24 cellular contexts compared by ENCODE assay signal in the genomic region with DNA sequence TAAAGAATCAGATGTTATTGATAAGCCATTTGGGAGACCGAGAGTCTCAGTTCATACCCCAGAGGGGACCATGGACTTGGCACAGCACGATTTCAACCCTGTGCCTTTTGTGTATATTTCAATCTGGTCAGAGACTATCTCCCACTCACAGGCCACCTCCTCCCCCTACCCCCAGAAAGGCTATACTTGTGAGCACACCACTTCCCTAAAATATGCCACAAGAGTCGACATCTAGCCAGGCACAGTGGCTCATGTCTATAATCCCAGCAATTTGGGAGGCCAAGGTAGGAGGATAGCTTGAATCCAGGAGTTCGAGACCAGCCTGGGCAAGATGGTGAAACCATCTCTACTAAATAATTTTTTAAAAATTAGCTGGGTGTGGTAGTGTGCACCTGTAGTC. TPM values are rescaled to one million over a fixed set of nuclear protein-coding genes. Genes with fewer than 3 reads are reported as not detected.
"Had no signal": no experiment of that assay in that cellular context is flagged by ENCODE, and none has a peak within 500 bp of the region (broad histone marks: within the 10 kb centered on the region; RNA-seq: fewer than 3 reads in every experiment).

No MANE protein-coding gene starts in this region.

- H3K27ac ChIP-seq: RWPE1 had no signal

- H3K9me3 ChIP-seq: MG63, SK-N-SH had no signal

- H3K4me3 ChIP-seq: MG63 had no signal

- H3K27me3 ChIP-seq: MG63 had no signal

- DNase-seq: Karpas-422, KG1, MG63, NCI-H1092 treated with DMSO at 0.1 percent for 48 hours, NCI-H1436, NCI-H187, NCI-H2029, NCI-H2081 treated with DMSO at 0.1 percent for 48 hours, NCI-H2171, NCI-H226, NCI-H446, NCI-H510A, NCI-H524 treated with DMSO at 0.1 percent for 48 hours, NCI-H69, NCI-H774, PC-3, SHP77, SK-N-SH, SW 1271, T-cell had no signal

- ATAC-seq: Panc1, PC-3, T-cell had no signal

- H3K36me3 ChIP-seq: MG63 had no signal

RNA-seq across cellular contexts. Expression of gene TCF15, which starts 13.6 kb away (rescaled TPM):
- total RNA-seq: HT1080, SK-MEL-5, T-cell had no signal

RNA-seq across cellular contexts. Expression of gene SCRT2, which starts 51.9 kb away (rescaled TPM):
- total RNA-seq: HT1080, PC-3, SK-MEL-5, T-cell had no signal
